In the genomic region with DNA sequence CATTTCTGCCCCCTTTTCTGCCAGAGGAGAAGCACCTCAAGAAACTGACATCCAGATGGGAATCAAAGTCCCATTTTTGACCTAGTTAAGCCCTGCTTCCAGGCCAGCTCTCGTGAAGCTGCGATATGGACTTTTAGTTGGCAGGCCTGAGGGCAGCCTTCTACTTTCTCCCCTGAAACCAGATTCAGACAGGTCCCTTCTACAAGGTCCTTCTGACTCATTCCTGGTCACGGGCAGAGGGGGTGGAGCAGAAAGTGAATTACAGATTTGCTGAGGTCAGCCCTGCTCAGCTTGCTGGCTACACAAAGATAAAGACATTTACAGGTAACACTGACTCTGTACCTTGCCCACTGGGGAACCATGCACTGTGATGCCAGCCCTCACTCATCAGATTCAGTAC, we compare ENCODE assay signal across 11 cellular contexts. TPM values are rescaled to one million over a fixed set of nuclear protein-coding genes. Genes with fewer than 3 reads are reported as not detected.
A peak's percentile ranks its signal among the peaks of the same experiment; 100 is the strongest.
DNase-seq lines count a peak whose midpoint lies in the region; ATAC-seq and TF ChIP-seq lines count a peak whose summit lies in the region.
"Had no signal": no experiment of that assay in that cellular context is flagged by ENCODE, and none has a peak within 500 bp of the region (broad histone marks: within the 10 kb centered on the region; RNA-seq: fewer than 3 reads in every experiment).

No MANE protein-coding gene starts in this region.

- no peak overlapping the region for H3K4me3 ChIP-seq in heart left ventricle
- H3K4me3 ChIP-seq: SJSA1 had no signal

- ATAC-seq in HG02610 (IDR thresholded peaks at IDR 0.05; ENCODE audit: unreplicated experiment): no peak
- no peak for ATAC-seq in heart left ventricle

- TF ChIP-seq CTCF in heart left ventricle (IDR thresholded peaks at IDR 0.05): no peak

- intact Hi-C loops in heart left ventricle (cut with DNase I): no loop called here

- H3K27me3 ChIP-seq in heart left ventricle: peaks cover 0 to 9% (median 0%) of the 10 kb centered on the region in 9 donors
- H3K27me3 ChIP-seq: SJSA1 had no signal

- peaks cover 0 to 19% (median 9%) of the 10 kb centered on the region in 12 donors for H3K4me1 ChIP-seq in heart left ventricle

- H3K27ac ChIP-seq in caudate nucleus (ENCODE audit: low read depth, low read length) (peak overlapping the region; percentile 92), heart left ventricle (no peak overlapping the region)

- DNase-seq in AG20443 (ENCODE audit: low spot score) (peak; percentile 41), HPDE6-E6E7 (ENCODE audit: extremely low spot score) (peak; percentile 49), caudate nucleus (lab: John Stamatoyannopoulos, UW) (no peak), myocyte (ENCODE audit: low read depth) (peak; percentile 65), heart left ventricle (no peak), nucleus accumbens (lab: John Stamatoyannopoulos, UW) (no peak), DMS 273 treated with DMSO at 0.1 percent for 48 hours (lab: John Stamatoyannopoulos, UW) (no peak)
- DNase-seq: activated naive CD8-positive, alpha-beta T cell treated with anti-CD3 and anti-CD28 coated beads, Interleukin-2, amount 10 ng/mL, durations not matched to agents 7 days and 5 days; GF-D8 had no signal

- no peaks in the 10 kb centered on the region for H3K9me3 ChIP-seq in heart left ventricle
- H3K9me3 ChIP-seq: SJSA1 had no signal

- H3K36me3 ChIP-seq in heart left ventricle: no peaks in the 10 kb centered on the region
- H3K36me3 ChIP-seq: SJSA1 had no signal

- WGBS in heart left ventricle, 4 donors: 80 to 86% (median 84%) methylated on average over 3 of the region's 3 CpGs

- TF ChIP-seq POLR2A in heart left ventricle (IDR thresholded peaks at IDR 0.05): no peak

RNA-seq across cellular contexts. Expression of gene TUT7, which starts 52.8 kb away (rescaled TPM):
- total RNA-seq in myocyte (28.6 and 33.0 TPM in 2 replicates), heart left ventricle (10 to 100 TPM in 8 of 9 donors, 1 to 10 TPM in 1; 9.7 to 31.0 (median 16.5) TPM)
- polyA plus RNA-seq in myocyte (2012): 10.0 TPM
- polyA plus RNA-seq in heart left ventricle: 1 to 10 TPM; 7.7 to 8.7 TPM

Comparison
In these comparisons a context has a peak if more than half of its experiments do, and no peak if none do; other contexts are left out.
1. DNase-seq: peak in AG20443 (single experiment), HPDE6-E6E7 (single experiment) and myocyte (single experiment); none in caudate nucleus (0 of 61), heart left ventricle (0 of 5), nucleus accumbens (0 of 56) and DMS 273 treated with DMSO at 0.1 percent for 48 hours (single experiment).